Comparison of ENCODE assay signal across 31 cellular contexts in genomic region chr6:168546173-168546572, GRCh38.
DNase-seq lines count a peak whose midpoint lies in the region; ATAC-seq and TF ChIP-seq lines count a peak whose summit lies in the region.
"Had no signal": no experiment of that assay in that cellular context is flagged by ENCODE, and none has a peak within 500 bp of the region (broad histone marks: within the 10 kb centered on the region; RNA-seq: fewer than 3 reads in every experiment).

No MANE protein-coding gene starts in this region.

- no peak overlapping the region for H3K4ac ChIP-seq in mesenchymal stem cell (ENCODE audit: low read depth in 1 of 2, low read length in 2 of 2)

- no peak for ATAC-seq in GM18858 (IDR thresholded peaks at IDR 0.05; ENCODE audit: unreplicated experiment)
- ATAC-seq: A549; GM12878; left lobe of liver; naive thymus-derived CD8-positive, alpha-beta T cell; SK-N-SH treated with all-trans-retinoic acid at 6 μM for 48 hours had no signal

- peaks cover 2 to 4% of the 10 kb centered on the region in 2 experiments for H3K27me3 ChIP-seq in mesenchymal stem cell (ENCODE audit: control insufficient read depth in 1 of 2, insufficient read depth in 1 of 2, low read length in 2 of 2)
- H3K27me3 ChIP-seq in suprapubic skin, result no peaks in the 10 kb centered on the region
- H3K27me3 ChIP-seq: Peyer's patch had no signal

- H3K4me1 ChIP-seq in mesenchymal stem cell (ENCODE audit: control insufficient read depth, insufficient read depth, low read depth, low read length), result no peaks in the 10 kb centered on the region
- H3K4me1 ChIP-seq in suprapubic skin, result peaks cover 6% of the 10 kb centered on the region
- H3K4me1 ChIP-seq: A549, HAP-1, Peyer's patch had no signal

- no peak overlapping the region for H3K27ac Mint-ChIP-seq in activated T-helper 2 cell treated with anti-CD3 and anti-CD28 coated beads, Interferon-gamma antibody, Interleukin-2, Interleukin-4, amounts not matched to agents 10 μg/mL and 5 μg/mL and 100 μg/mL, durations not matched to agents 14 hours and 24 hours and 36 hours
- H3K27ac Mint-ChIP-seq: activated CD4-positive, alpha-beta T cell treated with anti-CD3 and anti-CD28 coated beads, Interleukin-2, amount 10 ng/mL, durations not matched to agents 24 days and 14 days; activated naive CD4-positive, alpha-beta T cell treated with anti-CD3 and anti-CD28 coated beads, Interleukin-2, amount 10 ng/mL, durations not matched to agents 7 days and 5 days; mesothelial cell of epicardium; naive thymus-derived CD8-positive, alpha-beta T cell had no signal

- DNase-seq in AG20443 (ENCODE audit: low spot score) (peak; percentile 35), coronary artery (ENCODE audit: low spot score) (no peak), mesenchymal stem cell (no peak), suprapubic skin (ENCODE audit: low spot score in 2 of 2) (peak in 1 of 2 donors; percentile 80), NCI-H2107 (lab: John Stamatoyannopoulos, UW) (no peak)
- DNase-seq in activated T-cell treated with anti-CD3 and anti-CD28 coated beads, Interleukin-2, amount 50 U/mL, for 1 hour, result no peak
- DNase-seq in activated T-helper 2 cell treated with anti-CD3 and anti-CD28 coated beads, Interferon-gamma antibody, Interleukin-2, Interleukin-4, amounts not matched to agents 10 μg/mL and 5 μg/mL and 100 μg/mL, durations not matched to agents 14 hours and 24 hours and 36 hours (ENCODE audit: low spot score), result no peak
- DNase-seq: activated CD4-positive, alpha-beta T cell treated with anti-CD3 and anti-CD28 coated beads, Interleukin-2, amount 10 ng/mL, durations not matched to agents 24 days and 14 days; activated naive CD4-positive, alpha-beta T cell treated with anti-CD3 and anti-CD28 coated beads, Interleukin-2, amount 10 ng/mL, durations not matched to agents 7 days and 5 days; caudate nucleus; dorsolateral prefrontal cortex; naive thymus-derived CD8-positive, alpha-beta T cell; NCI-H1694; NCI-H526; occipital lobe; Peyer's patch; retina; stimulated activated CD4-positive, alpha-beta T cell treated with anti-CD3 and anti-CD28 coated beads, Interleukin-12 subunit alpha, Interleukin-12 subunit beta, amount 100 ng/mL, for 4 hours; stimulated activated CD4-positive, alpha-beta T cell treated with anti-CD3 and anti-CD28 coated beads, Interleukin-4, amount 100 ng/mL, for 24 hours; stimulated activated naive CD4-positive, alpha-beta T cell treated with Interleukin-2 at 50 U/mL for 16 hours; T-helper 9 cell; trophoblast cell; WERI-Rb-1 had no signal

- H3K27me3 Mint-ChIP-seq in activated T-helper 2 cell treated with anti-CD3 and anti-CD28 coated beads, Interferon-gamma antibody, Interleukin-2, Interleukin-4, amounts not matched to agents 10 μg/mL and 5 μg/mL and 100 μg/mL, durations not matched to agents 14 hours and 24 hours and 36 hours (ENCODE audit: low read depth), result no peaks in the 10 kb centered on the region
- H3K27me3 Mint-ChIP-seq: activated CD4-positive, alpha-beta T cell treated with anti-CD3 and anti-CD28 coated beads, Interleukin-2, amount 10 ng/mL, durations not matched to agents 24 days and 14 days; activated naive CD4-positive, alpha-beta T cell treated with anti-CD3 and anti-CD28 coated beads, Interleukin-2, amount 10 ng/mL, durations not matched to agents 7 days and 5 days had no signal

- 74% methylated on average over 5 of the region's 5 CpGs for WGBS in mesenchymal stem cell
- WGBS in suprapubic skin, result 77% methylated on average over 5 of the region's 5 CpGs

- H3K9me3 ChIP-seq in mesenchymal stem cell (ENCODE audit: control insufficient read depth, low read length) (no peaks in the 10 kb centered on the region), suprapubic skin (no peaks in the 10 kb centered on the region)
- H3K9me3 ChIP-seq: A549, HAP-1, Peyer's patch had no signal

- no peak for TF ChIP-seq EP300 in suprapubic skin (IDR thresholded peaks at IDR 0.05)

- H3K4me1 Mint-ChIP-seq in activated T-helper 2 cell treated with anti-CD3 and anti-CD28 coated beads, Interferon-gamma antibody, Interleukin-2, Interleukin-4, amounts not matched to agents 10 μg/mL and 5 μg/mL and 100 μg/mL, durations not matched to agents 14 hours and 24 hours and 36 hours (ENCODE audit: low read depth), result no peaks in the 10 kb centered on the region
- H3K4me1 Mint-ChIP-seq: activated CD4-positive, alpha-beta T cell treated with anti-CD3 and anti-CD28 coated beads, Interleukin-2, amount 10 ng/mL, durations not matched to agents 24 days and 14 days; activated naive CD4-positive, alpha-beta T cell treated with anti-CD3 and anti-CD28 coated beads, Interleukin-2, amount 10 ng/mL, durations not matched to agents 7 days and 5 days; naive thymus-derived CD8-positive, alpha-beta T cell had no signal

- H2AK5ac ChIP-seq in mesenchymal stem cell (ENCODE audit: low read length, severe bottlenecking), result no peak overlapping the region

- H4K8ac ChIP-seq in mesenchymal stem cell (ENCODE audit: low read length), result no peak overlapping the region

- no peak overlapping the region for H2AFZ ChIP-seq in mesenchymal stem cell (ENCODE audit: low read depth, low read length)

- H3K27ac ChIP-seq in coronary artery (peak overlapping the region; percentile 20 to 70), mesenchymal stem cell (ENCODE audit: low read length, poor library complexity, severe bottlenecking) (no peak overlapping the region), suprapubic skin (peak overlapping the region; percentile 86)
- H3K27ac ChIP-seq: A549, HL-60, WERI-Rb-1 had no signal

- no peak overlapping the region for H2BK120ac ChIP-seq in mesenchymal stem cell (ENCODE audit: low read depth, low read length)

- TF ChIP-seq CTCF in coronary artery (IDR thresholded peaks at IDR 0.05), result no peak
- TF ChIP-seq CTCF in suprapubic skin (IDR thresholded peaks at IDR 0.05), result no peak

- H3K4me3 Mint-ChIP-seq in activated T-helper 2 cell treated with anti-CD3 and anti-CD28 coated beads, Interferon-gamma antibody, Interleukin-2, Interleukin-4, amounts not matched to agents 10 μg/mL and 5 μg/mL and 100 μg/mL, durations not matched to agents 14 hours and 24 hours and 36 hours (ENCODE audit: low read depth), result no peak overlapping the region
- H3K4me3 Mint-ChIP-seq: activated CD4-positive, alpha-beta T cell treated with anti-CD3 and anti-CD28 coated beads, Interleukin-2, amount 10 ng/mL, durations not matched to agents 24 days and 14 days; activated naive CD4-positive, alpha-beta T cell treated with anti-CD3 and anti-CD28 coated beads, Interleukin-2, amount 10 ng/mL, durations not matched to agents 7 days and 5 days; mesothelial cell of epicardium; naive thymus-derived CD8-positive, alpha-beta T cell had no signal

- H2BK12ac ChIP-seq in mesenchymal stem cell (ENCODE audit: low read length in 2 of 2), result no peak overlapping the region

- no peaks in the 10 kb centered on the region for H3K9me3 Mint-ChIP-seq in activated T-helper 2 cell treated with anti-CD3 and anti-CD28 coated beads, Interferon-gamma antibody, Interleukin-2, Interleukin-4, amounts not matched to agents 10 μg/mL and 5 μg/mL and 100 μg/mL, durations not matched to agents 14 hours and 24 hours and 36 hours
- H3K9me3 Mint-ChIP-seq: activated CD4-positive, alpha-beta T cell treated with anti-CD3 and anti-CD28 coated beads, Interleukin-2, amount 10 ng/mL, durations not matched to agents 24 days and 14 days; activated naive CD4-positive, alpha-beta T cell treated with anti-CD3 and anti-CD28 coated beads, Interleukin-2, amount 10 ng/mL, durations not matched to agents 7 days and 5 days; mesothelial cell of epicardium had no signal

- no peaks in the 10 kb centered on the region for H3K79me1 ChIP-seq in mesenchymal stem cell (replicated peaks; ENCODE audit: low read length, poor library complexity, severe bottlenecking)

- H2BK15ac ChIP-seq in mesenchymal stem cell (ENCODE audit: low read depth, poor library complexity, severe bottlenecking), result no peak overlapping the region

- H2BK5ac ChIP-seq in mesenchymal stem cell (ENCODE audit: low read depth, low read length, poor library complexity, severe bottlenecking), result no peak overlapping the region

- H3K23ac ChIP-seq in mesenchymal stem cell (ENCODE audit: low read length in 2 of 2), result no peak overlapping the region

- no peak overlapping the region for H3K18ac ChIP-seq in mesenchymal stem cell (ENCODE audit: low read depth in 1 of 2, low read length in 2 of 2)

- H3K36me3 Mint-ChIP-seq in activated T-helper 2 cell treated with anti-CD3 and anti-CD28 coated beads, Interferon-gamma antibody, Interleukin-2, Interleukin-4, amounts not matched to agents 10 μg/mL and 5 μg/mL and 100 μg/mL, durations not matched to agents 14 hours and 24 hours and 36 hours (ENCODE audit: low read depth), result no peaks in the 10 kb centered on the region
- H3K36me3 Mint-ChIP-seq: activated naive CD4-positive, alpha-beta T cell treated with anti-CD3 and anti-CD28 coated beads, Interleukin-2, amount 10 ng/mL, durations not matched to agents 7 days and 5 days; mesothelial cell of epicardium; naive thymus-derived CD8-positive, alpha-beta T cell had no signal

- peak overlapping the region; percentile 48 for H3K9ac ChIP-seq in mesenchymal stem cell (ENCODE audit: low read length)

- H3K14ac ChIP-seq in mesenchymal stem cell (ENCODE audit: low read length in 2 of 2), result no peak overlapping the region

- intact Hi-C loops in activated T-helper 2 cell treated with anti-CD3 and anti-CD28 coated beads, Interferon-gamma antibody, Interleukin-2, Interleukin-4, amounts not matched to agents 10 μg/mL and 5 μg/mL and 100 μg/mL, durations not matched to agents 14 hours and 24 hours and 36 hours (cut with micrococcal nuclease), result no loop called here

- TF ChIP-seq POLR2A in suprapubic skin (IDR thresholded peaks at IDR 0.05), result no peak

- H3K4me3 ChIP-seq in coronary artery (no peak overlapping the region), mesenchymal stem cell (ENCODE audit: insufficient read depth in 1 of 2, low read depth in 1 of 2, low read length in 2 of 2) (no peak overlapping the region), suprapubic skin (no peak overlapping the region)
- H3K4me3 ChIP-seq: A549, dorsolateral prefrontal cortex, GM12878, HAP-1, Peyer's patch had no signal

- H3K36me3 ChIP-seq in mesenchymal stem cell (ENCODE audit: control insufficient read depth in 1 of 2, insufficient read depth in 2 of 2, low read depth in 1 of 2, low read length in 2 of 2), result no peaks in the 10 kb centered on the region
- H3K36me3 ChIP-seq in suprapubic skin, result no peaks in the 10 kb centered on the region
- H3K36me3 ChIP-seq: HAP-1, Peyer's patch, WERI-Rb-1 had no signal

- H3K4me2 ChIP-seq in mesenchymal stem cell (ENCODE audit: low read length, poor library complexity, severe bottlenecking), result no peak overlapping the region
- H3K4me2 ChIP-seq: A549 had no signal

- no peak overlapping the region for H4K91ac ChIP-seq in mesenchymal stem cell (ENCODE audit: low read length)
